ENCODE assay signal across 8 cellular contexts in the genomic region with DNA sequence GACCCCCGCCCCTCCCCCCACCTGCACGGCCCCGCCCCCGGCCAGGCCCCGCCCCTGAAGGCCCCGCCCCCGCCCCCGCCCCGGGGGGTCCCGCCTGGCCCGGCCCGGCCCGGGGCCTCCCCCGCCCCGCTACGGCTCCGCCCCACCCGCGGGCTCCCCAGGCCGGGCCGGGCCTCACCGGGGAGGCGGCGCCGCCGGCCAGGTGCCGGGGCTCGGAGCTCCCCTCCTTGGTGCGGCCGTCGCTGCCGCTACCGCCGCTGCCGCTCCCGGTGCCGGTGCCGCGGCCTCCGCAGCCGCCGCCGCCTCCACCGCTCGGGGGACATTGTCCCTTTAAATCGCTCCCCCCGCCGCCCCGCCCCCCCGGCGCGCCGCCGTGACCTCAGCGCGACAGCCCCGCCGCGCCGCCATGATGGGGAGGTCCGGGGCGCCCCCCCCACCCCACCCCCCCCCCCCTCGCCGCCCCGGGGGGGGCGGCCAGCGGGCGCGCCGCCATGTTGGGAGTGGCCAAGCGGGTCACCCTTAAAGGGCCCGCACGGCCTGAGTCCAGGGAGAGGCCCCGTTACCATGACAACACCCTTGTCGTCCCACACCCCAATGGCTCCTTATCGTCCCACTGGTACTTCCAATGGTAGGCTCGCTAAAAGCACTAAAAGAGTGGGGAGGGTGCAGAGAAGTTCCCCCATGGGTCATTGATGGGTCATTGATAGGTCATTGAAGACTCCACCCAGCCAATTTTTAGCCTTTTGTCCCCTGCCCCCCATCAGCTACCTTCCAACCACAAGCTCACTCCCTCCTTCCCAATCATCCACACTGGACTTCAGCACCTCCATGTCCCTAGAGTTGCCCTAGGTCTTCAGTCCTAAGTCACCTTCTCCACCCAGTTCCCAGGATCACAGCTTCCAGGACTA. TPM values are rescaled to one million over a fixed set of nuclear protein-coding genes. Genes with fewer than 3 reads are reported as not detected.
A peak's percentile ranks its signal among the peaks of the same experiment; 100 is the strongest.
DNase-seq lines count a peak whose midpoint lies in the region; ATAC-seq and TF ChIP-seq lines count a peak whose summit lies in the region.

TSS of gene WIZ (minus strand) at position 337 of the 908 bp plus-strand sequence. CDS start 1,649 bp downstream, outside the sequence.

- intact Hi-C loops in dorsolateral prefrontal cortex (cut with DNase I) = loop anchor here (2.0 to 10.0 kb wide), 2 partner anchors 17 to 105 kb away; no protein-coding TSS in a partner anchor
- intact Hi-C loops in right lobe of liver (cut with DNase I) = loop anchor here (10.0 kb wide), 2 partner anchors 105 to 265 kb away; no protein-coding TSS in a partner anchor

- H3K4me1 Mint-ChIP-seq in CD4-positive, CD25-positive, alpha-beta regulatory T cell = peaks cover 0 to 31% (median 20%) of the 10 kb centered on the region in 4 donors

- TF ChIP-seq CTCF in GM20000 (IDR thresholded peaks at IDR 0.05; ENCODE audit: extremely low read depth, missing control alignments) (no peak), dorsolateral prefrontal cortex (IDR thresholded peaks at IDR 0.05 in 54 of 56, conservative IDR thresholded peaks at IDR 0.05 in 2 of 56; ENCODE audit: low read depth in 1 of 56, partially characterized antibody in 56 of 56) (no peak), right lobe of liver (IDR thresholded peaks at IDR 0.05) (no peak)

- H3K9me3 Mint-ChIP-seq in CD4-positive, CD25-positive, alpha-beta regulatory T cell = no peaks in the 10 kb centered on the region

- ATAC-seq in CD4-positive, CD25-positive, alpha-beta regulatory T cell (ENCODE audit: low read depth in 2 of 2) = peak; percentile 73 to 75
- ATAC-seq in right lobe of liver = peak in 3 of 4 donors; percentile 4 to 30 (median 5)
- no peak for ATAC-seq in HG03139 (IDR thresholded peaks at IDR 0.05; ENCODE audit: unreplicated experiment)

- peak within 1 kb of the TSS; percentile 88 to 96 (median 93) for H3K27ac Mint-ChIP-seq in CD4-positive, CD25-positive, alpha-beta regulatory T cell

- no peaks in the 10 kb centered on the region for H3K9me3 ChIP-seq in CD4-positive, CD25-positive, alpha-beta regulatory T cell (ENCODE audit: control insufficient read depth in 2 of 2, low read length in 2 of 2)
- H3K9me3 ChIP-seq in right lobe of liver = no peaks in the 10 kb centered on the region

- peaks cover 29% of the 10 kb centered on the region for H3K36me3 ChIP-seq in CD4-positive, CD25-positive, alpha-beta regulatory T cell (ENCODE audit: control insufficient read depth, insufficient read depth, low read length)
- no peaks in the 10 kb centered on the region for H3K36me3 ChIP-seq in right lobe of liver

- H3K4me1 ChIP-seq in CD4-positive, CD25-positive, alpha-beta regulatory T cell (ENCODE audit: control insufficient read depth, insufficient read depth, low read length, poor library complexity, severe bottlenecking) = peaks cover 12% of the 10 kb centered on the region
- H3K4me1 ChIP-seq in right lobe of liver = peaks cover 0 to 30% (median 6%) of the 10 kb centered on the region in 4 donors

- no peak for TF ChIP-seq POLR2A in right lobe of liver (IDR thresholded peaks at IDR 0.05)

- peak; percentile 74 to 85 (median 77) for DNase-seq in CD4-positive, CD25-positive, alpha-beta regulatory T cell
- peak; percentile 98 for DNase-seq in GM20000 (ENCODE audit: low spot score)
- DNase-seq in NCI-H2171 (lab: John Stamatoyannopoulos, UW) = peak; percentile 47
- DNase-seq in activated CD4-positive, alpha-beta T cell treated with anti-CD3 and anti-CD28 coated beads, Interleukin-2, amount 50 U/mL, for 48 hours = peak; percentile 83 to 86
- peak in 9 of 10 donors; percentile 59 to 87 (median 72) for DNase-seq in dorsolateral prefrontal cortex
- peak; percentile 80 to 83 (median 80) for DNase-seq in right lobe of liver
- DNase-seq in stimulated activated CD4-positive, alpha-beta T cell treated with anti-CD3 and anti-CD28 coated beads, Interleukin-2, amount 100 ng/mL, for 48 hours = peak; percentile 78 to 80

- peak within 1 kb of the TSS; percentile 83 to 90 (median 88) for H3K4me3 Mint-ChIP-seq in CD4-positive, CD25-positive, alpha-beta regulatory T cell

- no peak within 1 kb of the TSS for H3K4me3 ChIP-seq in CD4-positive, CD25-positive, alpha-beta regulatory T cell (ENCODE audit: low read depth, low read length)
- H3K4me3 ChIP-seq in dorsolateral prefrontal cortex (peak within 1 kb of the TSS; percentile 47 to 89 (median 74)), right lobe of liver (peak within 1 kb of the TSS; percentile 40 to 56 (median 48))

- peaks cover 24% of the 10 kb centered on the region for H3K36me3 Mint-ChIP-seq in CD4-positive, CD25-positive, alpha-beta regulatory T cell

- no CpG with 5 or more reads among the region's 77 CpGs for WGBS in right lobe of liver (ENCODE audit: insufficient coverage, low coverage, low lambda C conversion rate, missing lambda C conversion rate)

- H3K27ac ChIP-seq in CD4-positive, CD25-positive, alpha-beta regulatory T cell (ENCODE audit: insufficient read depth, low read length, poor library complexity, severe bottlenecking) = peak within 1 kb of the TSS; percentile 77
- H3K27ac ChIP-seq in dorsolateral prefrontal cortex (peak within 1 kb of the TSS in 28 of 59 donors; percentile 10 to 79 (median 54)), right lobe of liver (peak within 1 kb of the TSS in 1 of 3 donors; percentile 68)

- no peaks in the 10 kb centered on the region for H3K27me3 ChIP-seq in CD4-positive, CD25-positive, alpha-beta regulatory T cell (ENCODE audit: control insufficient read depth, insufficient read depth, low read length)
- H3K27me3 ChIP-seq in dorsolateral prefrontal cortex (peaks cover 0 to 29% (median 14%) of the 10 kb centered on the region in 45 donors), right lobe of liver (no peaks in the 10 kb centered on the region)

- peaks cover 9% of the 10 kb centered on the region for H3K27me3 Mint-ChIP-seq in CD4-positive, CD25-positive, alpha-beta regulatory T cell

RNA-seq across cellular contexts. Expression of gene WIZ, which starts in this region (rescaled TPM):
- 17.6 TPM for total RNA-seq in CD4-positive, CD25-positive, alpha-beta regulatory T cell
- polyA plus RNA-seq in CD4-positive, CD25-positive, alpha-beta regulatory T cell = 1 to 10 TPM in 2 of 4 donors, under 1 TPM in 2; 0.25 to 1.5 (median 0.71) TPM
- total RNA-seq in dorsolateral prefrontal cortex (10 to 100 TPM; 26.2 to 74.6 (median 41.4) TPM), right lobe of liver (10 to 100 TPM; 12.5 to 24.4 (median 14.6) TPM)

Comparison
In these comparisons a context has a peak if more than half of its experiments do, and no peak if none do; other contexts are left out.
1. DNase-seq: peak in every context shown above with its lines; median percentile 98 in GM20000; 84 in activated CD4-positive, alpha-beta T cell treated with anti-CD3 and anti-CD28 coated beads, Interleukin-2, amount 50 U/mL, for 48 hours; 80 in right lobe of liver; 79 in stimulated activated CD4-positive, alpha-beta T cell treated with anti-CD3 and anti-CD28 coated beads, Interleukin-2, amount 100 ng/mL, for 48 hours; 77 in CD4-positive, CD25-positive, alpha-beta regulatory T cell; 72 in dorsolateral prefrontal cortex; 47 in NCI-H2171.